In genomic region chr4:40057540-40058091, GRCh38 we compare ENCODE assay signal across 8 cellular contexts. TPM values are rescaled to one million over a fixed set of nuclear protein-coding genes. Genes with fewer than 3 reads are reported as not detected.
DNase-seq lines count a peak whose midpoint lies in the region; ATAC-seq and TF ChIP-seq lines count a peak whose summit lies in the region.

No MANE protein-coding gene starts in this region.

- H3K4me1 Mint-ChIP-seq in CD4-positive, alpha-beta memory T cell = peaks cover 18 to 53% (median 37%) of the 10 kb centered on the region in 4 donors
- H3K4me1 Mint-ChIP-seq in activated CD4-positive, alpha-beta memory T cell treated with anti-CD3 and anti-CD28 coated beads, Interleukin-2, amount 10 ng/mL, durations not matched to agents 7 days and 5 days = peaks cover 37% of the 10 kb centered on the region

- no peaks in the 10 kb centered on the region for H3K9me3 ChIP-seq in CD4-positive, alpha-beta memory T cell (ENCODE audit: control insufficient read depth in 1 of 2, low read length in 2 of 2)
- H3K9me3 ChIP-seq in ectodermal cell (ENCODE audit: control insufficient read depth, low read length) = no peaks in the 10 kb centered on the region
- H3K9me3 ChIP-seq in lung (ENCODE audit: control insufficient read depth in 2 of 2, insufficient read depth in 1 of 2, low read length in 1 of 2) = no peaks in the 10 kb centered on the region

- TF ChIP-seq CTCF in lung (IDR thresholded peaks at IDR 0.05; ENCODE audit: control extremely low read depth, extremely low read depth) = no peak

- WGBS in ectodermal cell, 2 experiments = 1% methylated on average over 16 of the region's 16 CpGs
- WGBS in lung, 2 donors = 1% methylated on average over 16 of the region's 16 CpGs

- intact Hi-C loops in CD4-positive, alpha-beta memory T cell (cut with micrococcal nuclease) = loop anchor here (1.0 to 5.0 kb wide), 9 partner anchors 65 to 839 kb away; partner anchors contain the start of genes LIAS, RPL9, UBE2K and UGDH

- H3K27ac Mint-ChIP-seq in CD4-positive, alpha-beta memory T cell = peak overlapping the region; percentile 93 to 98 (median 96)
- peak overlapping the region; percentile 98 for H3K27ac Mint-ChIP-seq in activated CD4-positive, alpha-beta memory T cell treated with anti-CD3 and anti-CD28 coated beads, Interleukin-2, amount 10 ng/mL, durations not matched to agents 7 days and 5 days

- DNase-seq in CD4-positive, alpha-beta memory T cell = peak; percentile 75 to 83 (median 79)
- DNase-seq in NCI-H748 treated with DMSO at 0.1 percent for 48 hours (lab: John Stamatoyannopoulos, UW) = peak; percentile 72
- DNase-seq in activated CD4-positive, alpha-beta memory T cell treated with anti-CD3 and anti-CD28 coated beads, Interleukin-2, amount 10 ng/mL, durations not matched to agents 7 days and 5 days = peak; percentile 83
- peak; percentile 83 for DNase-seq in lung (ENCODE audit: low spot score)
- peak; percentile 40 for DNase-seq in stimulated activated CD8-positive, alpha-beta memory T cell treated with anti-CD3 and anti-CD28 coated beads, Interleukin-12 subunit alpha, Interleukin-12 subunit beta, amount 100 ng/mL, for 1 hour (ENCODE audit: low read depth)

- POLR2A ChIA-PET in CD4-positive, alpha-beta memory T cell (lab: Charles Lee; ENCODE audit: partially characterized antibody) = interaction anchor here (0.7 to 3.7 kb wide), 13 partner anchors 11 to 598 kb away, joined by 3 to 52 read pairs (median 3); partner anchors contain the start of genes LIAS, RHOH, SMIM14 and UBE2K
- POLR2A ChIA-PET in activated CD4-positive, alpha-beta memory T cell treated with anti-CD3 and anti-CD28 coated beads, Interleukin-2, amount 10 ng/mL, durations not matched to agents 7 days and 5 days (lab: Charles Lee) = interaction anchor here (0.8 to 6.0 kb wide), 19 partner anchors 8 to 1092 kb away, joined by 3 to 159 read pairs (median 6); partner anchors contain the start of genes LIAS, PDS5A, RHOH and RPL9

- no peaks in the 10 kb centered on the region for H3K9me3 Mint-ChIP-seq in CD4-positive, alpha-beta memory T cell
- no peaks in the 10 kb centered on the region for H3K9me3 Mint-ChIP-seq in activated CD4-positive, alpha-beta memory T cell treated with anti-CD3 and anti-CD28 coated beads, Interleukin-2, amount 10 ng/mL, durations not matched to agents 7 days and 5 days

- no peaks in the 10 kb centered on the region for H3K36me3 ChIP-seq in CD4-positive, alpha-beta memory T cell (ENCODE audit: insufficient read depth, low read length)
- no peaks in the 10 kb centered on the region for H3K36me3 ChIP-seq in ectodermal cell (ENCODE audit: control insufficient read depth, insufficient read depth, low read length)
- H3K36me3 ChIP-seq in lung (ENCODE audit: control insufficient read depth in 2 of 2, insufficient read depth in 2 of 2, low read length in 2 of 2) = no peaks in the 10 kb centered on the region

- H3K27me3 Mint-ChIP-seq in CD4-positive, alpha-beta memory T cell = no peaks in the 10 kb centered on the region
- H3K27me3 Mint-ChIP-seq in activated CD4-positive, alpha-beta memory T cell treated with anti-CD3 and anti-CD28 coated beads, Interleukin-2, amount 10 ng/mL, durations not matched to agents 7 days and 5 days = no peaks in the 10 kb centered on the region

- no peaks in the 10 kb centered on the region for H3K27me3 ChIP-seq in CD4-positive, alpha-beta memory T cell (ENCODE audit: insufficient read depth, low read length)
- H3K27me3 ChIP-seq in ectodermal cell (ENCODE audit: control insufficient read depth, insufficient read depth, low read length, poor library complexity, severe bottlenecking) = no peaks in the 10 kb centered on the region
- H3K27me3 ChIP-seq in lung (ENCODE audit: control insufficient read depth, insufficient read depth) = no peaks in the 10 kb centered on the region

- ATAC-seq in GM19438 (IDR thresholded peaks at IDR 0.05; ENCODE audit: low read depth, unreplicated experiment) (peak; percentile 63), HG03571 (IDR thresholded peaks at IDR 0.05; ENCODE audit: unreplicated experiment) (peak; percentile 56), lung (ENCODE audit: insufficient read depth, low FRiP score) (peak; percentile 74)

- peak overlapping the region; percentile 82 to 100 for H3K4me3 ChIP-seq in CD4-positive, alpha-beta memory T cell (ENCODE audit: low read length in 2 of 2)
- H3K4me3 ChIP-seq in ectodermal cell (ENCODE audit: insufficient read depth, low read depth, low read length) (peak overlapping the region; percentile 78), lung (peak overlapping the region; percentile 95)

- H3K36me3 Mint-ChIP-seq in CD4-positive, alpha-beta memory T cell = peaks cover 12 to 20% of the 10 kb centered on the region in 2 donors
- H3K36me3 Mint-ChIP-seq in activated CD4-positive, alpha-beta memory T cell treated with anti-CD3 and anti-CD28 coated beads, Interleukin-2, amount 10 ng/mL, durations not matched to agents 7 days and 5 days (ENCODE audit: low read depth) = peaks cover 27% of the 10 kb centered on the region

- H3K4me3 Mint-ChIP-seq in CD4-positive, alpha-beta memory T cell = peak overlapping the region; percentile 93 to 98 (median 96)
- H3K4me3 Mint-ChIP-seq in activated CD4-positive, alpha-beta memory T cell treated with anti-CD3 and anti-CD28 coated beads, Interleukin-2, amount 10 ng/mL, durations not matched to agents 7 days and 5 days = peak overlapping the region; percentile 97

- peaks cover 36% of the 10 kb centered on the region for H3K4me1 ChIP-seq in CD4-positive, alpha-beta memory T cell (ENCODE audit: insufficient read depth, low read length)
- no peaks in the 10 kb centered on the region for H3K4me1 ChIP-seq in ectodermal cell (ENCODE audit: control insufficient read depth, insufficient read depth, low read length)
- H3K4me1 ChIP-seq in lung (ENCODE audit: control insufficient read depth in 2 of 2, insufficient read depth in 2 of 2, low read length in 2 of 2) = peaks cover 0 to 3% of the 10 kb centered on the region in 2 donors

- H3K27ac ChIP-seq in CD4-positive, alpha-beta memory T cell (ENCODE audit: low read depth, low read length) = peak overlapping the region; percentile 75
- peak overlapping the region; percentile 98 for H3K27ac ChIP-seq in ectodermal cell (ENCODE audit: insufficient read depth, low read depth, low read length, poor library complexity, severe bottlenecking)
- peak overlapping the region; percentile 100 for H3K27ac ChIP-seq in lung (ENCODE audit: low read depth in 1 of 2, low read length in 1 of 2)

- CTCF ChIA-PET in CD4-positive, alpha-beta memory T cell (lab: Charles Lee; ENCODE audit: partially characterized antibody) = interaction anchor here (0.5 to 5.4 kb wide), 15 partner anchors 29 to 839 kb away, joined by 3 to 60 read pairs (median 4); no protein-coding TSS in a partner anchor
- CTCF ChIA-PET in activated CD4-positive, alpha-beta memory T cell treated with anti-CD3 and anti-CD28 coated beads, Interleukin-2, amount 10 ng/mL, durations not matched to agents 7 days and 5 days (lab: Charles Lee) = interaction anchor here (0.5 to 1.8 kb wide), 10 partner anchors 12 to 395 kb away, joined by 3 to 20 read pairs (median 4); no protein-coding TSS in a partner anchor

RNA-seq across cellular contexts. Expression of gene N4BP2, which starts 1.0 kb away (rescaled TPM):
- total RNA-seq in CD4-positive, alpha-beta memory T cell = 10 to 100 TPM; 15.0 to 16.7 TPM
- 10 to 100 TPM; 14.5 to 14.8 TPM for polyA plus RNA-seq in CD4-positive, alpha-beta memory T cell
- 10 to 100 TPM; 22.5 to 26.8 TPM for total RNA-seq in activated CD4-positive, alpha-beta memory T cell treated with anti-CD3 and anti-CD28 coated beads, Interleukin-2, amount 10 ng/mL, durations not matched to agents 7 days and 5 days
- polyA plus RNA-seq in ectodermal cell (2013, experiment 1 of 4) = 24.9 TPM
- polyA plus RNA-seq in ectodermal cell (2013, experiment 2 of 4) = 30.9 TPM
- polyA plus RNA-seq in ectodermal cell (2013, experiment 3 of 4) = 23.5 TPM
- polyA plus RNA-seq in ectodermal cell (2013, experiment 4 of 4) = 24.4 TPM
- total RNA-seq in lung = 10 to 100 TPM in 1 of 2 donors, 1 to 10 TPM in 1; 9.4 to 33.6 TPM
- 1 to 10 TPM; 1.8 to 2.4 TPM for polyA plus RNA-seq in lung

Comparison
In these comparisons a context has a peak if more than half of its experiments do, and no peak if none do; other contexts are left out.
1. Peak in every context shown above with its lines: DNase-seq, ATAC-seq, H3K4me3 ChIP-seq and H3K27ac ChIP-seq.